22 cellular contexts compared by ENCODE assay signal in genomic region chr2:134465228-134465627, GRCh38.
"Had no signal": no experiment of that assay in that cellular context is flagged by ENCODE, and none has a peak within 500 bp of the region (broad histone marks: within the 10 kb centered on the region; RNA-seq: fewer than 3 reads in every experiment).

No MANE protein-coding gene starts in this region.

- H3K4me2 ChIP-seq: neural progenitor cell had no signal

- H3K27ac Mint-ChIP-seq: effector memory CD8-positive, alpha-beta T cell; neural progenitor cell had no signal

- ATAC-seq: effector memory CD8-positive, alpha-beta T cell; gastrocnemius medialis; left ventricle myocardium superior; natural killer cell had no signal

- H3K36me3 Mint-ChIP-seq: natural killer cell, neural progenitor cell had no signal

- H3K4me3 Mint-ChIP-seq: central memory CD8-positive, alpha-beta T cell; effector memory CD8-positive, alpha-beta T cell; natural killer cell; neural progenitor cell had no signal

- DNase-seq: effector memory CD8-positive, alpha-beta T cell; gastrocnemius medialis; glutamatergic neuron; kidney; left colon; left ventricle myocardium superior; natural killer cell; nucleus accumbens; pancreas; retina; small intestine; stimulated activated CD4-positive, alpha-beta T cell treated with anti-CD3 and anti-CD28 coated beads, Interleukin-12 subunit alpha, Interleukin-12 subunit beta, amount 100 ng/mL, for 4 hours; stimulated activated naive CD4-positive, alpha-beta T cell treated with Interleukin-2 at 50 U/mL for 16 hours; thyroid gland; upper lobe of left lung; uterus had no signal

- H3K27ac ChIP-seq: epithelial cell of prostate, esophagus muscularis mucosa, gastrocnemius medialis, neural progenitor cell, prostate gland, suprapubic skin, thyroid gland, upper lobe of left lung, uterus had no signal

- H3K4me1 ChIP-seq: esophagus muscularis mucosa, gastrocnemius medialis, neural progenitor cell, prostate gland, uterus had no signal

- H3K27me3 Mint-ChIP-seq: central memory CD8-positive, alpha-beta T cell had no signal

- H3K9me3 Mint-ChIP-seq: central memory CD8-positive, alpha-beta T cell; effector memory CD8-positive, alpha-beta T cell; natural killer cell; neural progenitor cell had no signal

- H2AFZ ChIP-seq: neural progenitor cell had no signal

- H3K4me3 ChIP-seq: esophagus muscularis mucosa, gastrocnemius medialis, neural progenitor cell, pancreas, prostate gland, suprapubic skin, thyroid gland, upper lobe of left lung, uterus had no signal

- H3K9me3 ChIP-seq: esophagus muscularis mucosa, gastrocnemius medialis, pancreas, prostate gland, suprapubic skin, thyroid gland, upper lobe of left lung, uterus had no signal

- H3K36me3 ChIP-seq: esophagus muscularis mucosa, gastrocnemius medialis, neural progenitor cell, pancreas, prostate gland, suprapubic skin, thyroid gland, upper lobe of left lung, uterus had no signal

- H3K27me3 ChIP-seq: esophagus muscularis mucosa, gastrocnemius medialis, neural progenitor cell, pancreas, suprapubic skin, thyroid gland, upper lobe of left lung, uterus had no signal
